In genomic region chr7:5420108-5420840, GRCh38 we compare ENCODE assay signal across 8 cellular contexts. TPM values are rescaled to one million over a fixed set of nuclear protein-coding genes. Genes with fewer than 3 reads are reported as not detected.
DNase-seq lines count a peak whose midpoint lies in the region; ATAC-seq and TF ChIP-seq lines count a peak whose summit lies in the region.

No MANE protein-coding gene starts in this region.

- peak overlapping the region in 3 of 4 donors; percentile 58 to 85 (median 81) for H3K4me3 Mint-ChIP-seq in IgD-negative memory B cell
- peak overlapping the region; percentile 60 for H3K4me3 Mint-ChIP-seq in stimulated activated naive CD8-positive, alpha-beta T cell treated with anti-CD3 and anti-CD28 coated beads, Interleukin-15, Interleukin-2, amounts not matched to agents 100 ng/mL and 50 ng/mL, for 24 hours

- POLR2A ChIA-PET in AG04449 (lab: Yijun Ruan, JAX) = interaction anchor here (0.7 kb wide), 1 partner anchor 20 kb away, joined by 3 read pairs; no protein-coding TSS in a partner anchor

- no peak for ATAC-seq in GM21367 (IDR thresholded peaks at IDR 0.05; ENCODE audit: unreplicated experiment)

- DNase-seq in AG04449 (ENCODE audit: low read depth, low spot score) (no peak), brain microvascular endothelial cell (no peak), NCI-H1436 (lab: John Stamatoyannopoulos, UW) (no peak), Karpas-422 (no peak)

- TF ChIP-seq CTCF in AG04449 (IDR thresholded peaks at IDR 0.05; ENCODE audit: insufficient read depth, low read length, missing control alignments) = no peak
- TF ChIP-seq CTCF in brain microvascular endothelial cell (IDR thresholded peaks at IDR 0.05; ENCODE audit: low read depth, low read length, missing control alignments) = no peak

- no peak overlapping the region for H3K9ac ChIP-seq in Karpas-422 (ENCODE audit: low read length)

- peaks cover 5% of the 10 kb centered on the region for H3K36me3 ChIP-seq in brain microvascular endothelial cell (replicated peaks)
- no peaks in the 10 kb centered on the region for H3K36me3 ChIP-seq in Karpas-422 (ENCODE audit: insufficient read depth, low read length)

- H2AFZ ChIP-seq in Karpas-422 (ENCODE audit: low read length) = no peak overlapping the region

- H3K4me1 Mint-ChIP-seq in IgD-negative memory B cell = peaks cover 8 to 17% (median 9%) of the 10 kb centered on the region in 3 donors
- H3K4me1 Mint-ChIP-seq in stimulated activated naive CD8-positive, alpha-beta T cell treated with anti-CD3 and anti-CD28 coated beads, Interleukin-15, Interleukin-2, amounts not matched to agents 100 ng/mL and 50 ng/mL, for 24 hours (ENCODE audit: low read depth) = peaks cover 42% of the 10 kb centered on the region

- H3K4me3 ChIP-seq in AG04449 (ENCODE audit: low read depth, low read length) (peak overlapping the region; percentile 82), brain microvascular endothelial cell (ENCODE audit: low read depth, low read length) (peak overlapping the region; percentile 85), Karpas-422 (ENCODE audit: low read length) (no peak overlapping the region)

- CTCF ChIA-PET in AG04449 (lab: Yijun Ruan, JAX) = no interaction called here

- peak overlapping the region; percentile 73 for H3K27ac ChIP-seq in brain microvascular endothelial cell
- peak overlapping the region; percentile 93 for H3K27ac ChIP-seq in layer of hippocampus (ENCODE audit: low read depth, low read length)
- H3K27ac ChIP-seq in Karpas-422 (ENCODE audit: low read length) = no peak overlapping the region

- peaks cover 22% of the 10 kb centered on the region for H3K4me1 ChIP-seq in Karpas-422 (ENCODE audit: low read length)

- H3K27me3 Mint-ChIP-seq in IgD-negative memory B cell = peaks cover 48% of the 10 kb centered on the region
- peaks cover 62% of the 10 kb centered on the region for H3K27me3 Mint-ChIP-seq in stimulated activated naive CD8-positive, alpha-beta T cell treated with anti-CD3 and anti-CD28 coated beads, Interleukin-15, Interleukin-2, amounts not matched to agents 100 ng/mL and 50 ng/mL, for 24 hours

- peak overlapping the region in 1 of 3 donors; percentile 92 for H3K27ac Mint-ChIP-seq in IgD-negative memory B cell
- no peak overlapping the region for H3K27ac Mint-ChIP-seq in stimulated activated naive CD8-positive, alpha-beta T cell treated with anti-CD3 and anti-CD28 coated beads, Interleukin-15, Interleukin-2, amounts not matched to agents 100 ng/mL and 50 ng/mL, for 24 hours

- H3K36me3 Mint-ChIP-seq in IgD-negative memory B cell = no peaks in the 10 kb centered on the region
- no peaks in the 10 kb centered on the region for H3K36me3 Mint-ChIP-seq in stimulated activated naive CD8-positive, alpha-beta T cell treated with anti-CD3 and anti-CD28 coated beads, Interleukin-15, Interleukin-2, amounts not matched to agents 100 ng/mL and 50 ng/mL, for 24 hours (ENCODE audit: low read depth)

- H4K20me1 ChIP-seq in Karpas-422 (ENCODE audit: insufficient read depth, low read depth, low read length) = peaks cover 10% of the 10 kb centered on the region; the same call in 1 of the 2 replicates

- no peaks in the 10 kb centered on the region for H3K27me3 ChIP-seq in brain microvascular endothelial cell (replicated peaks)
- H3K27me3 ChIP-seq in layer of hippocampus (ENCODE audit: control insufficient read depth, insufficient read depth, low read length) = no peaks in the 10 kb centered on the region
- H3K27me3 ChIP-seq in Karpas-422 (ENCODE audit: low read length) = no peaks in the 10 kb centered on the region

- H3K9me2 ChIP-seq in Karpas-422 (replicated peaks; ENCODE audit: insufficient read depth, low read length) = no peaks in the 10 kb centered on the region

- in situ Hi-C loops in brain microvascular endothelial cell (cut with HindIII; ENCODE audit: low pct_ligation_motif_present, low sequenced_read_pairs) = no loop called here

- peaks cover 0 to 3% (median 0%) of the 10 kb centered on the region in 3 donors for H3K9me3 Mint-ChIP-seq in IgD-negative memory B cell
- no peaks in the 10 kb centered on the region for H3K9me3 Mint-ChIP-seq in stimulated activated naive CD8-positive, alpha-beta T cell treated with anti-CD3 and anti-CD28 coated beads, Interleukin-15, Interleukin-2, amounts not matched to agents 100 ng/mL and 50 ng/mL, for 24 hours

- no peaks in the 10 kb centered on the region for H3K79me2 ChIP-seq in Karpas-422 (ENCODE audit: low read length)

- no peaks in the 10 kb centered on the region for H3K9me3 ChIP-seq in Karpas-422 (ENCODE audit: low read length)

- H3K4me2 ChIP-seq in Karpas-422 (ENCODE audit: low read depth, low read length, poor library complexity, severe bottlenecking) = no peak overlapping the region

RNA-seq across cellular contexts. Expression of gene TNRC18, which starts 3.4 kb away (rescaled TPM):
- polyA plus RNA-seq in IgD-negative memory B cell = 1.3 TPM
- 10.2 and 21.4 TPM in 2 replicates for total RNA-seq in Karpas-422 (2014; rRNA removed; shearing (Covaris generic); ENCODE audit: low replicate concordance)
